In the genomic region with DNA sequence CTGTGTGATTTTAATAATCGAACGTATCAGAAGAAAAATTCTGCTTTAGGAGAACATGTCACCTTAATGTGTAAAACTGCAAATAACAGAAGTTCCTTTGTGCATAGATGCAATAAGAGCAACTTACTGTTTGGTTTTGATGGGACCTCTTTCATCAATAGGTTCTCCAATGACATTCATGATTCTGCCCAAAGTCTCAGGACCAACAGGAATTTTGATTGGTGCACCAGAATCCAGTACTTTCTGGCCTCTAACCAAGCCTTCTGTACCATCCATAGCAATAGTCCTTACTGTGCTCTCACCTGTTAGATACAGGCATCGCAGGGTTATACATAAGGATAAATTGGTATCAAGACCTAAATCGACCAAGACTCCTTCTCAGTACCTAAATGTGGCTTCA, we compare ENCODE assay signal across 8 cellular contexts. TPM values are rescaled to one million over a fixed set of nuclear protein-coding genes. Genes with fewer than 3 reads are reported as not detected.
DNase-seq lines count a peak whose midpoint lies in the region; ATAC-seq and TF ChIP-seq lines count a peak whose summit lies in the region.

No MANE protein-coding gene starts in this region.

- no peaks in the 10 kb centered on the region for H3K9me3 Mint-ChIP-seq in natural killer cell

- peaks cover 19% of the 10 kb centered on the region for H3K36me3 ChIP-seq in BJ (ENCODE audit: control insufficient read depth, insufficient read depth, low read length)
- H3K36me3 ChIP-seq in Loucy (ENCODE audit: insufficient read depth, low read length), result peaks cover 32% of the 10 kb centered on the region; the same call in 1 of the 2 replicates
- H3K36me3 ChIP-seq in duodenal mucosa (ENCODE audit: control insufficient read depth in 1 of 2, insufficient read depth in 2 of 2, low read length in 2 of 2), result peaks cover 28 to 46% of the 10 kb centered on the region in 2 donors

- no peak for TF ChIP-seq CTCF in BJ (IDR thresholded peaks at IDR 0.05; ENCODE audit: insufficient read depth, low read depth, low read length)
- TF ChIP-seq CTCF in Loucy (conservative IDR thresholded peaks at IDR 0.05; ENCODE audit: low read length), result no peak
- no peak for TF ChIP-seq CTCF in natural killer cell (IDR thresholded peaks at IDR 0.05)

- H3K4me1 Mint-ChIP-seq in natural killer cell, result peaks cover 27 to 28% of the 10 kb centered on the region in 2 donors

- H3K9me3 ChIP-seq in Loucy (ENCODE audit: insufficient read depth, low read depth, low read length) (no peaks in the 10 kb centered on the region), duodenal mucosa (ENCODE audit: control insufficient read depth in 1 of 2, low read length in 2 of 2) (no peaks in the 10 kb centered on the region)

- ATAC-seq in natural killer cell (no peak), HG02678 (IDR thresholded peaks at IDR 0.05; ENCODE audit: unreplicated experiment) (no peak)

- POLR2A ChIA-PET in BJ (lab: Charles Lee), result no interaction called here

- no peaks in the 10 kb centered on the region for H3K27me3 ChIP-seq in BJ (ENCODE audit: control insufficient read depth, insufficient read depth, low read length)
- H3K27me3 ChIP-seq in Loucy (ENCODE audit: insufficient read depth, low read length, poor library complexity, severe bottlenecking), result peaks cover 5% of the 10 kb centered on the region
- H3K27me3 ChIP-seq in duodenal mucosa (ENCODE audit: control insufficient read depth in 1 of 2, insufficient read depth in 2 of 2, low read length in 2 of 2), result no peaks in the 10 kb centered on the region

- CTCF ChIA-PET in BJ (lab: Yijun Ruan, JAX), result interaction anchor here (0.6 to 3.0 kb wide), 2 partner anchors 9 to 53 kb away, joined by 3 to 17 read pairs; no protein-coding TSS in a partner anchor

- H3K79me2 ChIP-seq in Loucy (ENCODE audit: insufficient read depth, low read length), result peaks cover 56% of the 10 kb centered on the region

- H4K20me1 ChIP-seq in Loucy (ENCODE audit: insufficient read depth, low read length, poor library complexity, severe bottlenecking), result peaks cover 55% of the 10 kb centered on the region

- no peaks in the 10 kb centered on the region for H3K27me3 Mint-ChIP-seq in natural killer cell (ENCODE audit: low read depth in 2 of 2)

- intact Hi-C loops in natural killer cell (cut with micrococcal nuclease), result no loop called here

- no peaks in the 10 kb centered on the region for H3F3A ChIP-seq in Loucy (ENCODE audit: low read depth)

- peak overlapping the region; percentile 64 for H3K4me3 ChIP-seq in BJ (ENCODE audit: low read depth, low read length)
- peak overlapping the region; percentile 93 for H3K4me3 ChIP-seq in Loucy (ENCODE audit: low read length, poor library complexity, severe bottlenecking)
- peak overlapping the region; percentile 90 to 99 for H3K4me3 ChIP-seq in duodenal mucosa (ENCODE audit: low read depth in 1 of 2, low read length in 2 of 2)

- peaks cover 13% of the 10 kb centered on the region for H3K36me3 Mint-ChIP-seq in natural killer cell

- no peaks in the 10 kb centered on the region for H3K9me2 ChIP-seq in Loucy (replicated peaks; ENCODE audit: low read depth, low read length)

- H3K4me2 ChIP-seq in Loucy (ENCODE audit: low read depth, low read length, poor library complexity, severe bottlenecking), result peak overlapping the region; percentile 99

- DNase-seq in BJ (ENCODE audit: low read depth) (no peak), natural killer cell (no peak), NCI-H187 (lab: John Stamatoyannopoulos, UW) (no peak), OCI-M2 (lab: John Stamatoyannopoulos, UW; ENCODE audit: unreplicated experiment) (no peak), SKM-1 (lab: John Stamatoyannopoulos, UW; ENCODE audit: unreplicated experiment) (no peak)

- no peak overlapping the region for H2AFZ ChIP-seq in Loucy (ENCODE audit: low read length)

- H3K27ac ChIP-seq in duodenal mucosa (ENCODE audit: low read depth, low read length), result no peak overlapping the region

- H3K27ac Mint-ChIP-seq in natural killer cell, result peak overlapping the region; percentile 92 to 97

- H3K4me3 Mint-ChIP-seq in natural killer cell, result peak overlapping the region; percentile 96

- peaks cover 32% of the 10 kb centered on the region for H3K4me1 ChIP-seq in Loucy (ENCODE audit: insufficient read depth, low read length, poor library complexity, severe bottlenecking)
- peaks cover 17 to 29% of the 10 kb centered on the region in 2 donors for H3K4me1 ChIP-seq in duodenal mucosa (ENCODE audit: control insufficient read depth in 1 of 2, insufficient read depth in 2 of 2, low read length in 2 of 2)

- peak overlapping the region; percentile 97 for H3K9ac ChIP-seq in Loucy (ENCODE audit: low read depth, low read length, poor library complexity, severe bottlenecking)
- peak overlapping the region; percentile 95 to 100 for H3K9ac ChIP-seq in duodenal mucosa (ENCODE audit: low read depth in 1 of 2, low read length in 2 of 2)

RNA-seq across cellular contexts. Expression of gene ATP5F1B, which starts 1.1 kb away (rescaled TPM):
- 852 and 1,032 TPM in 2 replicates for polyA plus RNA-seq in BJ (2011; rRNA removed)
- 473 and 813 TPM in 2 replicates for polyA minus RNA-seq in BJ (2011; rRNA and poly(A)+ RNA removed)
- total RNA-seq in natural killer cell, result 100 to 1,000 TPM; 335 to 378 (median 342) TPM

RNA-seq across cellular contexts. Expression of gene BAZ2A, which starts 14.5 kb away (rescaled TPM):
- polyA plus RNA-seq in BJ (2011; rRNA removed), result 45.3 and 65.1 TPM in 2 replicates
- polyA minus RNA-seq in BJ (2011; rRNA and poly(A)+ RNA removed), result 78.2 and 103 TPM in 2 replicates
- 100 to 1,000 TPM; 320 to 354 (median 325) TPM for total RNA-seq in natural killer cell

RNA-seq across cellular contexts. Expression of gene PTGES3, which starts 43.4 kb away (rescaled TPM):
- polyA plus RNA-seq in BJ (2011; rRNA removed), result 24.7 and 49.1 TPM in 2 replicates
- polyA minus RNA-seq in BJ (2011; rRNA and poly(A)+ RNA removed), result 10.9 and 22.7 TPM in 2 replicates
- 10 to 100 TPM; 79.2 to 93.8 (median 93.4) TPM for total RNA-seq in natural killer cell
